In genomic region chr10:32130788-32131187, GRCh38 we compare ENCODE assay signal across 19 cellular contexts.
"Had no signal": no experiment of that assay in that cellular context is flagged by ENCODE, and none has a peak within 500 bp of the region (broad histone marks: within the 10 kb centered on the region; RNA-seq: fewer than 3 reads in every experiment).

No MANE protein-coding gene starts in this region.

- H3K27ac Mint-ChIP-seq: activated T-cell treated with anti-CD3 and anti-CD28 coated beads, Interleukin-2, amount 50 U/mL, for 24 hours; activated T-helper 2 cell treated with anti-CD3 and anti-CD28 coated beads, Interferon-gamma antibody, Interleukin-2, Interleukin-4, amounts not matched to agents 10 μg/mL and 5 μg/mL and 100 μg/mL, durations not matched to agents 14 hours and 24 hours and 36 hours; nephron; stimulated activated memory B cell treated with anti-CD40 and anti-IgM and Interleukin-4, amounts not matched to agents 10 μg/mL and 1 μg/mL and 100 μg/mL, for 72 hours; WTC11 had no signal

- H3K27me3 ChIP-seq: neutrophil, upper lobe of left lung had no signal

- DNase-seq: activated CD8-positive, alpha-beta memory T cell treated with anti-CD3 and anti-CD28 coated beads, Interleukin-2, amount 50 U/mL, for 4 hours; activated naive CD4-positive, alpha-beta T cell; activated T-cell treated with anti-CD3 and anti-CD28 coated beads, Interleukin-2, amount 50 U/mL, for 24 hours; amniotic stem cell; kidney; lower lobe of right lung; right cardiac atrium; stimulated activated CD4-positive, alpha-beta T cell treated with anti-CD3 and anti-CD28 coated beads, Interleukin-2, amount 100 ng/mL, for 24 hours; upper lobe of left lung had no signal

- ATAC-seq: left lobe of liver; lower lobe of right lung; right cardiac atrium; SK-N-SH treated with all-trans-retinoic acid at 6 μM for 48 hours; stimulated activated memory B cell treated with anti-CD40 and anti-IgM and Interleukin-4, amounts not matched to agents 10 μg/mL and 1 μg/mL and 100 μg/mL, for 72 hours; WTC11 had no signal

- H2AFZ ChIP-seq: parathyroid adenoma had no signal

- H3K4me3 Mint-ChIP-seq: activated naive CD8-positive, alpha-beta T cell; activated T-cell treated with anti-CD3 and anti-CD28 coated beads, Interleukin-2, amount 50 U/mL, for 24 hours; nephron; stimulated activated memory B cell treated with anti-CD40 and anti-IgM and Interleukin-4, amounts not matched to agents 10 μg/mL and 1 μg/mL and 100 μg/mL, for 72 hours; WTC11 had no signal

- H3K9ac ChIP-seq: parathyroid adenoma had no signal

- H3K79me2 ChIP-seq: parathyroid adenoma had no signal

- H3K36me3 ChIP-seq: lower lobe of right lung, neutrophil, upper lobe of left lung had no signal

- H3K36me3 Mint-ChIP-seq: activated naive CD8-positive, alpha-beta T cell; stimulated activated memory B cell treated with anti-CD40 and anti-IgM and Interleukin-4, amounts not matched to agents 10 μg/mL and 1 μg/mL and 100 μg/mL, for 72 hours; WTC11 had no signal

- H3K4me3 ChIP-seq: coronary artery, lower lobe of right lung, upper lobe of left lung had no signal

- H3K4me1 ChIP-seq: parathyroid adenoma, upper lobe of left lung had no signal

- H3K4me1 Mint-ChIP-seq: nephron; stimulated activated memory B cell treated with anti-CD40 and anti-IgM and Interleukin-4, amounts not matched to agents 10 μg/mL and 1 μg/mL and 100 μg/mL, for 72 hours had no signal

- H3K9me3 ChIP-seq: lower lobe of right lung, neutrophil, upper lobe of left lung had no signal

- H3K9me3 Mint-ChIP-seq: activated T-cell treated with anti-CD3 and anti-CD28 coated beads, Interleukin-2, amount 50 U/mL, for 24 hours; activated T-helper 2 cell treated with anti-CD3 and anti-CD28 coated beads, Interferon-gamma antibody, Interleukin-2, Interleukin-4, amounts not matched to agents 10 μg/mL and 5 μg/mL and 100 μg/mL, durations not matched to agents 14 hours and 24 hours and 36 hours; nephron; stimulated activated memory B cell treated with anti-CD40 and anti-IgM and Interleukin-4, amounts not matched to agents 10 μg/mL and 1 μg/mL and 100 μg/mL, for 72 hours; WTC11 had no signal

- H3K27me3 Mint-ChIP-seq: activated naive CD8-positive, alpha-beta T cell; activated T-cell treated with anti-CD3 and anti-CD28 coated beads, Interleukin-2, amount 50 U/mL, for 24 hours had no signal

- H3K27ac ChIP-seq: coronary artery, lower lobe of right lung, neutrophil, parathyroid adenoma, upper lobe of left lung had no signal
